Comparison of ENCODE assay signal across 1 cellular context in genomic region chr22:46078241-46079092, GRCh38.
TF ChIP-seq lines count a peak whose summit lies in the region.

No MANE protein-coding gene starts in this region.

TF ChIP-seq in HEK293, 187 proteins besides CTCF, POLR2A, EP300 and RAD21 (continued from another document):
- TF ChIP-seq ZBTB11 (tag by site-specific recombination; conservative IDR thresholded peaks at IDR 0.05; ENCODE audit: low read depth) (no peak; the same call in 1 of the 2 replicates), ZNF558 (tag by site-specific recombination; IDR thresholded peaks at IDR 0.05) (no peak), REST (tag by site-specific recombination; IDR thresholded peaks at IDR 0.05) (no peak), BCL11A (tag by site-specific recombination; IDR thresholded peaks at IDR 0.05; ENCODE audit: low read depth) (no peak), ZSCAN16 (tag by site-specific recombination; IDR thresholded peaks at IDR 0.05) (no peak), ZNF701 (tag by site-specific recombination; IDR thresholded peaks at IDR 0.05) (no peak), ZBTB21 (tag by site-specific recombination; IDR thresholded peaks at IDR 0.05) (peak; percentile 45; the same call in 1 of the 2 replicates), PRDM4 (tag by site-specific recombination; IDR thresholded peaks at IDR 0.05) (peak; percentile 17; the same call in 1 of the 2 replicates), ZBTB17 (tag by site-specific recombination; IDR thresholded peaks at IDR 0.05) (peak; percentile 96), ZNF157 (tag by site-specific recombination; IDR thresholded peaks at IDR 0.05) (no peak), ZNF658 (tag by site-specific recombination; IDR thresholded peaks at IDR 0.05) (no peak), ELK4 (IDR thresholded peaks at IDR 0.05; ENCODE audit: borderline replicate concordance, low read depth, low read length) (no peak), GLIS1 (tag by site-specific recombination; IDR thresholded peaks at IDR 0.05) (peak; percentile 72), SALL2 (tag by site-specific recombination; IDR thresholded peaks at IDR 0.05; ENCODE audit: borderline replicate concordance) (no peak), ZNF670 (tag by site-specific recombination; IDR thresholded peaks at IDR 0.05; ENCODE audit: low read depth) (no peak), ZNF610 (tag by site-specific recombination; IDR thresholded peaks at IDR 0.05; ENCODE audit: borderline replicate concordance) (no peak), ZNF473 (tag by site-specific recombination; IDR thresholded peaks at IDR 0.05) (no peak), ZNF23 (tag by site-specific recombination; IDR thresholded peaks at IDR 0.05; ENCODE audit: borderline replicate concordance) (no peak), GLIS2 (tag by site-specific recombination; IDR thresholded peaks at IDR 0.05) (peak; percentile 98), ZNF133 (tag by site-specific recombination; IDR thresholded peaks at IDR 0.05) (no peak), ZNF501 (tag by site-specific recombination; IDR thresholded peaks at IDR 0.05) (no peak), ZBTB26 (tag by site-specific recombination; optimal IDR thresholded peaks at IDR 0.05) (peak; percentile 35), ZNF76 (tag by site-specific recombination; IDR thresholded peaks at IDR 0.05; ENCODE audit: borderline replicate concordance, low read depth) (peak; percentile 65; the same call in 1 of the 2 replicates), ZSCAN23 (tag by site-specific recombination; IDR thresholded peaks at IDR 0.05) (no peak), ZFHX2 (tag by site-specific recombination; conservative IDR thresholded peaks at IDR 0.05) (no peak), BCL11B (tag by site-specific recombination; IDR thresholded peaks at IDR 0.05; ENCODE audit: low read depth) (peak; percentile 43; the same call in 1 of the 2 replicates), EGR2 (tag by site-specific recombination; IDR thresholded peaks at IDR 0.05; ENCODE audit: low read depth) (no peak), ZNF776 (tag by site-specific recombination; IDR thresholded peaks at IDR 0.05; ENCODE audit: borderline replicate concordance) (no peak), ZNF26 (tag by site-specific recombination; IDR thresholded peaks at IDR 0.05) (no peak), ZNF174 (tag by site-specific recombination; IDR thresholded peaks at IDR 0.05) (no peak), HOXD13 (CRISPR knock-in tag; IDR thresholded peaks at IDR 0.05; ENCODE audit: borderline replicate concordance) (no peak), ZNF629 (tag by site-specific recombination; IDR thresholded peaks at IDR 0.05) (peak; percentile 53; the same call in 1 of the 2 replicates), ZNF548 (tag by site-specific recombination; IDR thresholded peaks at IDR 0.05) (no peak), ZNF239 (tag by site-specific recombination; IDR thresholded peaks at IDR 0.05) (no peak)
